ENCODE assay signal across 38 cellular contexts in genomic region chr7:45909576-45909975, GRCh38. TPM values are rescaled to one million over a fixed set of nuclear protein-coding genes. Genes with fewer than 3 reads are reported as not detected.
"Had no signal": no experiment of that assay in that cellular context is flagged by ENCODE, and none has a peak within 500 bp of the region (broad histone marks: within the 10 kb centered on the region; RNA-seq: fewer than 3 reads in every experiment).

No MANE protein-coding gene starts in this region.

- H3K27ac ChIP-seq: KMS-11 had no signal

- H3K9ac ChIP-seq: KMS-11 had no signal

- DNase-seq: Karpas-422, Kasumi-1, MG63, MM.1S, MV-4-11, NCI-H1048, NCI-H1092, NCI-H1092 treated with DMSO at 0.1 percent for 48 hours, NCI-H1105, NCI-H1105 treated with DMSO at 0.1 percent for 48 hours, NCI-H1417, NCI-H1417 treated with DMSO at 0.1 percent for 48 hours, NCI-H1436, NCI-H1436 treated with DMSO at 0.1 percent for 48 hours, NCI-H146, NCI-H1694, NCI-H1694 treated with DMSO at 0.1 percent for 48 hours, NCI-H187, NCI-H187 treated with DMSO at 0.1 percent for 48 hours, NCI-H1930, NCI-H2029, NCI-H2029 treated with DMSO at 0.1 percent for 48 hours, NCI-H2081, NCI-H2081 treated with DMSO at 0.1 percent for 48 hours, NCI-H2107, NCI-H2171, NCI-H2171 treated with DMSO at 0.1 percent for 48 hours, NCI-H2227 treated with DMSO at 0.1 percent for 48 hours, NCI-H226, NCI-H345, NCI-H446, NCI-H446 treated with DMSO at 0.1 percent for 48 hours, NCI-H510A had no signal

- H3K4me2 ChIP-seq: KMS-11 had no signal

- H3K4me3 ChIP-seq: MG63 had no signal

- H3K27me3 ChIP-seq: MG63 had no signal

- H3K9me3 ChIP-seq: MG63 had no signal

RNA-seq across cellular contexts. Expression of gene IGFBP1, which starts 21.3 kb away (rescaled TPM):
- total RNA-seq: MCF 10A had no signal

RNA-seq across cellular contexts. Expression of gene CCDC201, which starts 36.7 kb away (rescaled TPM):
- total RNA-seq: LHCN-M2, M059J, MCF 10A, NCI-H460 had no signal
